ENCODE assay signal across 15 cellular contexts in genomic region chr7:58087536-58088190, GRCh38.
DNase-seq lines count a peak whose midpoint lies in the region; ATAC-seq, FAIRE-seq and TF ChIP-seq lines count a peak whose summit lies in the region.
"Had no signal": no experiment of that assay in that cellular context is flagged by ENCODE, and none has a peak within 500 bp of the region (broad histone marks: within the 10 kb centered on the region; RNA-seq: fewer than 3 reads in every experiment).

No MANE protein-coding gene starts in this region.

- POLR2A ChIA-PET in RWPE1 (lab: Yijun Ruan, JAX; ENCODE audit: low non-redundant PET): no interaction called here

- H3K36me3 ChIP-seq in right atrium auricular region (no peaks in the 10 kb centered on the region), BLaER1 (no peaks in the 10 kb centered on the region), mucosa of descending colon (ENCODE audit: low read depth) (no peaks in the 10 kb centered on the region)

- TF ChIP-seq CTCF in right atrium auricular region (IDR thresholded peaks at IDR 0.05): no peak
- no peak for TF ChIP-seq CTCF in mucosa of descending colon (IDR thresholded peaks at IDR 0.05)
- TF ChIP-seq CTCF in RWPE1 (conservative IDR thresholded peaks at IDR 0.05; ENCODE audit: low read depth): no peak

- DNase-seq in Right ventricle myocardium superior (peak; percentile 27), right atrium auricular region (ENCODE audit: low spot score) (no peak), mucosa of descending colon (peak in 2 of 3 donors; percentile 8 to 32), urothelium cell line (ENCODE audit: low spot score) (peak; percentile 2), SKM-1 treated with dmso at 0.1 percent for 144 hours (lab: John Stamatoyannopoulos, UW; ENCODE audit: unreplicated experiment) (no peak), RWPE1 (ENCODE audit: low spot score) (no peak)
- DNase-seq: 8988T; AML-193; C1 segment of cervical spinal cord; Calu3; CD4-positive, alpha-beta T cell; DMS 273 treated with DMSO at 0.1 percent for 48 hours had no signal

- H3K27me3 ChIP-seq in right atrium auricular region: no peaks in the 10 kb centered on the region
- no peaks in the 10 kb centered on the region for H3K27me3 ChIP-seq in BLaER1

- FAIRE-seq in urothelium cell line (lab: Jason Lieb, UNC): no peak

- H4K20me1 ChIP-seq in BLaER1: no peaks in the 10 kb centered on the region

- intact Hi-C loops in Right ventricle myocardium superior (cut with DNase I) (no loop called here), mucosa of descending colon (cut with DNase I, micrococcal nuclease) (no loop called here)

- H3K27ac ChIP-seq in right atrium auricular region (no peak overlapping the region), BLaER1 (no peak overlapping the region), RWPE1 (no peak overlapping the region)
- H3K27ac ChIP-seq: HL-60 had no signal

- ATAC-seq in Right ventricle myocardium superior (ENCODE audit: poor library complexity) (no peak), mucosa of descending colon (no peak)
- ATAC-seq: HCT116 had no signal

- H3K9me3 ChIP-seq in right atrium auricular region (peaks cover 0 to 8% of the 10 kb centered on the region in 2 donors), BLaER1 (peaks cover 36% of the 10 kb centered on the region), mucosa of descending colon (peaks cover 67% of the 10 kb centered on the region)

- no peak overlapping the region for H3K9ac ChIP-seq in BLaER1

- no peak overlapping the region for H3K4me2 ChIP-seq in BLaER1

- H3K4me3 ChIP-seq in right atrium auricular region: no peak overlapping the region
- H3K4me3 ChIP-seq in BLaER1: 0 out of 2 replicates have a peak overlapping the region, but pooled peaks have one; percentile 5
- no peak overlapping the region for H3K4me3 ChIP-seq in mucosa of descending colon

- no peaks in the 10 kb centered on the region for H3K4me1 ChIP-seq in right atrium auricular region
- H3K4me1 ChIP-seq in BLaER1: no peaks in the 10 kb centered on the region
- H3K4me1 ChIP-seq in mucosa of descending colon (ENCODE audit: low read depth): no peaks in the 10 kb centered on the region

- CTCF ChIA-PET in RWPE1 (lab: Yijun Ruan, JAX): no interaction called here

Comparison
In these comparisons a context has a peak if more than half of its experiments do, and no peak if none do; other contexts are left out.
1. DNase-seq: peak in Right ventricle myocardium superior (single experiment), mucosa of descending colon (2 of 3) and urothelium cell line (single experiment); none in right atrium auricular region (single experiment), SKM-1 treated with dmso at 0.1 percent for 144 hours (single experiment) and RWPE1 (single experiment).